In the genomic region with DNA sequence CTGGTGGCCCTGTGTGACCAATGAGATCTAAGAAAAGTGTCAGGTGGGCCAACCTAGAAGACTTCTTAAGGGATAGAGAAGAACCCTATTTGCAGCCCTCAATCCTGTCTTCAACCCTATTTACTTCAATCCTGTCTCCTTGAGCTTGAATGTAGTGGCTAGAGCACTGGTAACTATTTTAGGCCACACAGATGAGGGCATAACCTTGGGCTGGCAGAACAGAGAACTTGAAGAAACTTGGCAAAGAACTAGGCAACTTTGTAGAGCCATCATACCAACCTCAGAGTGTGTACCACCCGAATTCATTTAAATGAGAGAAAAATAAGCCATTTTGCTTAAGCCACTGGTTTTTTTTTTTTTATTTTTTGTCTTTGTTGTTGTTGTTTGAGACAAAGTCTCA, we compare ENCODE assay signal across 21 cellular contexts.
DNase-seq lines count a peak whose midpoint lies in the region; ATAC-seq and TF ChIP-seq lines count a peak whose summit lies in the region.
"Had no signal": no experiment of that assay in that cellular context is flagged by ENCODE, and none has a peak within 500 bp of the region (broad histone marks: within the 10 kb centered on the region; RNA-seq: fewer than 3 reads in every experiment).

No MANE protein-coding gene starts in this region.

- H3K36me3 Mint-ChIP-seq in activated CD4-positive, alpha-beta T cell treated with anti-CD3 and anti-CD28 coated beads, Interleukin-2, amount 10 ng/mL, durations not matched to agents 24 days and 14 days (ENCODE audit: low read depth): no peaks in the 10 kb centered on the region
- H3K36me3 Mint-ChIP-seq in naive thymus-derived CD8-positive, alpha-beta T cell: no peaks in the 10 kb centered on the region
- H3K36me3 Mint-ChIP-seq: CD8-positive, alpha-beta memory T cell had no signal

- H3K4ac ChIP-seq in mesendoderm (ENCODE audit: low read depth, low read length): no peak overlapping the region

- H3K79me1 ChIP-seq in mesendoderm (ENCODE audit: low read length): no peaks in the 10 kb centered on the region

- H3K4me3 ChIP-seq in heart left ventricle: no peak overlapping the region
- no peak overlapping the region for H3K4me3 ChIP-seq in mesendoderm (ENCODE audit: low read length)
- H3K4me3 ChIP-seq: BLaER1, GM12878, GM23248 had no signal

- H3K9me3 ChIP-seq in heart left ventricle: no peaks in the 10 kb centered on the region
- H3K9me3 ChIP-seq: BLaER1 had no signal

- H3K4me3 Mint-ChIP-seq in activated CD4-positive, alpha-beta T cell treated with anti-CD3 and anti-CD28 coated beads, Interleukin-2, amount 10 ng/mL, durations not matched to agents 24 days and 14 days: no peak overlapping the region
- H3K4me3 Mint-ChIP-seq in naive thymus-derived CD8-positive, alpha-beta T cell: no peak overlapping the region
- H3K4me3 Mint-ChIP-seq: B cell; CD14-positive monocyte; CD4-positive, alpha-beta T cell; CD8-positive, alpha-beta memory T cell had no signal

- peaks cover 6% of the 10 kb centered on the region for H3K4me1 Mint-ChIP-seq in activated CD4-positive, alpha-beta T cell treated with anti-CD3 and anti-CD28 coated beads, Interleukin-2, amount 10 ng/mL, durations not matched to agents 24 days and 14 days
- peaks cover 0 to 4% (median 0%) of the 10 kb centered on the region in 4 donors for H3K4me1 Mint-ChIP-seq in naive thymus-derived CD8-positive, alpha-beta T cell
- H3K4me1 Mint-ChIP-seq: B cell; CD8-positive, alpha-beta memory T cell had no signal

- no peak for TF ChIP-seq POLR2A in heart left ventricle (IDR thresholded peaks at IDR 0.05)

- TF ChIP-seq CTCF in heart left ventricle (IDR thresholded peaks at IDR 0.05): no peak

- POLR2A ChIA-PET in naive thymus-derived CD8-positive, alpha-beta T cell (lab: Charles Lee): no interaction called here

- no peak overlapping the region for H3K4me2 ChIP-seq in mesendoderm (ENCODE audit: low read length)
- H3K4me2 ChIP-seq: BLaER1 had no signal

- H3K36me3 ChIP-seq in heart left ventricle: no peaks in the 10 kb centered on the region
- no peaks in the 10 kb centered on the region for H3K36me3 ChIP-seq in mesendoderm (ENCODE audit: control insufficient read depth, insufficient read depth, low read length)
- H3K36me3 ChIP-seq: BLaER1 had no signal

- H3K27me3 ChIP-seq in heart left ventricle: no peaks in the 10 kb centered on the region
- no peaks in the 10 kb centered on the region for H3K27me3 ChIP-seq in mesendoderm (ENCODE audit: insufficient read depth, low read length, poor library complexity)
- H3K27me3 ChIP-seq: BLaER1 had no signal

- no peak overlapping the region for H2BK5ac ChIP-seq in mesendoderm (ENCODE audit: low read length)

- H3K9me3 Mint-ChIP-seq in activated CD4-positive, alpha-beta T cell treated with anti-CD3 and anti-CD28 coated beads, Interleukin-2, amount 10 ng/mL, durations not matched to agents 24 days and 14 days: no peaks in the 10 kb centered on the region
- H3K9me3 Mint-ChIP-seq in naive thymus-derived CD8-positive, alpha-beta T cell: peaks cover 0 to 9% (median 0%) of the 10 kb centered on the region in 9 donors

- 71 to 83% (median 81%) methylated on average over 1 of the region's 1 CpG for WGBS in heart left ventricle, 4 donors
- no CpG with 5 or more reads among the region's 1 CpG for WGBS in mesendoderm (ENCODE audit: extremely low coverage, insufficient coverage, low lambda C conversion rate)

- ATAC-seq in heart left ventricle (peak; percentile 43 to 87 (median 65)), HG02970 (IDR thresholded peaks at IDR 0.05; ENCODE audit: low FRiP score, unreplicated experiment) (no peak)
- no peak for ATAC-seq in naive thymus-derived CD8-positive, alpha-beta T cell
- ATAC-seq: GM12878 had no signal

- no peak overlapping the region for H3K23ac ChIP-seq in mesendoderm (ENCODE audit: low read length)

- peak overlapping the region in 2 of 12 donors; percentile 17 to 29 for H3K27ac ChIP-seq in heart left ventricle
- H3K27ac ChIP-seq in mesendoderm (ENCODE audit: low read depth, low read length): no peak overlapping the region
- H3K27ac ChIP-seq: 22Rv1, BLaER1, GM23248 had no signal

- no peak overlapping the region for H2BK120ac ChIP-seq in mesendoderm (ENCODE audit: low read depth, low read length)

- no peak overlapping the region for H3K56ac ChIP-seq in mesendoderm (ENCODE audit: low read length)

- H4K8ac ChIP-seq in mesendoderm (ENCODE audit: low read depth, low read length): no peak overlapping the region

- H3K27ac Mint-ChIP-seq in activated CD4-positive, alpha-beta T cell treated with anti-CD3 and anti-CD28 coated beads, Interleukin-2, amount 10 ng/mL, durations not matched to agents 24 days and 14 days: no peak overlapping the region
- no peak overlapping the region for H3K27ac Mint-ChIP-seq in naive thymus-derived CD8-positive, alpha-beta T cell
- H3K27ac Mint-ChIP-seq: B cell; CD14-positive monocyte; CD4-positive, alpha-beta T cell; CD8-positive, alpha-beta memory T cell had no signal

- no peak overlapping the region for H3K9ac ChIP-seq in mesendoderm (ENCODE audit: low read length)
- H3K9ac ChIP-seq: BLaER1, GM23248 had no signal

- H3K79me2 ChIP-seq in mesendoderm (ENCODE audit: control insufficient read depth, insufficient read depth, low read length): no peaks in the 10 kb centered on the region

- DNase-seq in activated CD4-positive, alpha-beta T cell treated with anti-CD3 and anti-CD28 coated beads, Interleukin-2, amount 10 ng/mL, durations not matched to agents 24 days and 14 days: peak; percentile 5
- DNase-seq in activated CD4-positive, alpha-beta T cell treated with anti-CD3 and anti-CD28 coated beads for 48 hours: no peak
- no peak for DNase-seq in heart left ventricle
- DNase-seq in cardiac septum (ENCODE audit: low spot score): no peak
- no peak for DNase-seq in mesendoderm
- no peak for DNase-seq in naive thymus-derived CD8-positive, alpha-beta T cell
- DNase-seq: CD4-positive, alpha-beta T cell; CD8-positive, alpha-beta memory T cell; DMS 273 treated with DMSO at 0.1 percent for 48 hours; DMS79; EL; GDM1; GM23248; H7; HCEC 1CT had no signal

- peaks cover 7% of the 10 kb centered on the region for H3K27me3 Mint-ChIP-seq in activated CD4-positive, alpha-beta T cell treated with anti-CD3 and anti-CD28 coated beads, Interleukin-2, amount 10 ng/mL, durations not matched to agents 24 days and 14 days
- H3K27me3 Mint-ChIP-seq in naive thymus-derived CD8-positive, alpha-beta T cell: peaks cover 1 to 9% (median 4%) of the 10 kb centered on the region in 5 donors
- H3K27me3 Mint-ChIP-seq: B cell had no signal

- H3K4me1 ChIP-seq in heart left ventricle (peaks cover 0 to 16% (median 0%) of the 10 kb centered on the region in 12 donors), mesendoderm (ENCODE audit: control insufficient read depth, low read depth, low read length) (no peaks in the 10 kb centered on the region)

- intact Hi-C loops in activated CD4-positive, alpha-beta T cell treated with anti-CD3 and anti-CD28 coated beads, Interleukin-2, amount 10 ng/mL, durations not matched to agents 24 days and 14 days (cut with micrococcal nuclease): no loop called here
- intact Hi-C loops in heart left ventricle (cut with DNase I) (no loop called here), cardiac septum (cut with DNase I) (no loop called here)

- H3K18ac ChIP-seq in mesendoderm (ENCODE audit: low read length): peak overlapping the region; percentile 28

- H2AK5ac ChIP-seq in mesendoderm (ENCODE audit: low read length): no peak overlapping the region

- no peak overlapping the region for H2BK15ac ChIP-seq in mesendoderm (replicated peaks; ENCODE audit: low read depth)

- no peak overlapping the region for H4K5ac ChIP-seq in mesendoderm (ENCODE audit: low read length)

Comparison
In these comparisons a context has a peak if more than half of its experiments do, and no peak if none do; other contexts are left out.
1. ATAC-seq: peak in heart left ventricle (4 of 4); none in HG02970 (single experiment) and naive thymus-derived CD8-positive, alpha-beta T cell (0 of 2).